ENCODE assay signal across 19 cellular contexts in the genomic region with DNA sequence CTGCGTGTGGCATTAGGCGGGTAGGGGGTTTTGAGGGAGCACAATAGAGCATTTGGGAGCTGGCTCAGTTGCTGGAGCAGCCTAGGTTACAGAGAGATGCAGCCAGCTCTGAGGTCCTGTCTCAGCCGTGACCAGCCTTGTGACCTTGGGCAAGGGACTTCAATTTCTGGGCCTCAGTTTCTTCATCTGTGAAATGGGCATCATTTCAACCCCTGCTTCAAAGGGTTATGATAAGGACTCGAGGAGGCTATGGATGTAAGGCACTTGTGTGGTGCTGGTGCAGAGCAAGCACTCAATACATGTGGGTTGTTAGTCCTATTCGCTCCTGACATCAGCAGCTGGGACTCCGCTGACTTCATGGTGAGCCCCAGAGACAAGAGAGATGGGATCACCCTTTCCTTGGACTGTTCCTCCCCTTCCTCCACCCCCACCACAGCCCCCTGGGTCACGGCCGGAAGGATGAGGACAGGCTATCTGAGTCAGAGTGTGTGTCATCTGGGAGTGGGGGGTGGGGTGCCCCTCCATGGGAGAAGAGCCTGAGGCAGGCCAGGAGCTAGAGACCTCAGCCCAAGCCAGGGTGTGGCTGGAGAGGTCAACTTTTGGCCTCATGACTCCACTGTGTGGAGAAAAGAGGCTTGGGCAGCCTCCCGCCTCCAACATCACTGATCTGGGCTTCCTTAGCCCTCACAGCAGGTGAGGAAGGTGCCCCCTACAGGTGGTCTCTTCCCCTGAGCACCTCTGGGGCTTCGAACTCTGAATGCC.
DNase-seq lines count a peak whose midpoint lies in the region; ATAC-seq, FAIRE-seq and TF ChIP-seq lines count a peak whose summit lies in the region.
"Had no signal": no experiment of that assay in that cellular context is flagged by ENCODE, and none has a peak within 500 bp of the region (broad histone marks: within the 10 kb centered on the region; RNA-seq: fewer than 3 reads in every experiment).

No MANE protein-coding gene starts in this region.

- no peak overlapping the region for H3K27ac ChIP-seq in A549
- H3K27ac ChIP-seq in A673 (ENCODE audit: low read depth, low read length, poor library complexity, severe bottlenecking): no peak overlapping the region
- H3K27ac ChIP-seq: neutrophil had no signal

- H3K9me3 ChIP-seq in A549 (no peaks in the 10 kb centered on the region), A673 (ENCODE audit: low read depth, low read length, poor library complexity, severe bottlenecking) (no peaks in the 10 kb centered on the region)
- H3K9me3 ChIP-seq: Caco-2, neutrophil had no signal

- ATAC-seq in A549 (peak; percentile 9 to 27; a peak in 2 of 6 replicates), HG02885 (IDR thresholded peaks at IDR 0.05; ENCODE audit: poor library complexity, unreplicated experiment) (no peak), HG03039 (IDR thresholded peaks at IDR 0.05; ENCODE audit: unreplicated experiment) (no peak)
- ATAC-seq: GM12878 had no signal

- no peak for TF ChIP-seq EP300 in A549 (IDR thresholded peaks at IDR 0.05)

- BruUV-seq in A673 (replicated peaks; lab: Mats Ljungman, UMichigan): no TSS peak

- TF ChIP-seq CTCF in A549 (IDR thresholded peaks at IDR 0.05) (no peak), GM12873 (IDR thresholded peaks at IDR 0.05; ENCODE audit: insufficient read depth, low read depth, low read length, missing control alignments) (peak; percentile 17), fibroblast of mammary gland (conservative IDR thresholded peaks at IDR 0.05; ENCODE audit: control insufficient read depth, insufficient read depth, low read depth, low read length) (peak; percentile 4), A673 (conservative IDR thresholded peaks at IDR 0.05; ENCODE audit: low read depth, low read length) (no peak)

- H3K4me1 ChIP-seq in A549 (no peaks in the 10 kb centered on the region; the same call in 2 of the 3 replicates), A673 (ENCODE audit: insufficient read depth, low read length, poor library complexity, severe bottlenecking) (no peaks in the 10 kb centered on the region)
- H3K4me1 ChIP-seq: Caco-2 had no signal

- POLR2A ChIA-PET in A549 (lab: Yijun Ruan, JAX): no interaction called here
- POLR2A ChIA-PET in A673 (lab: Charles Lee; ENCODE audit: low non-redundant PET): no interaction called here

- no peak for TF ChIP-seq RAD21 in A549 (conservative IDR thresholded peaks at IDR 0.05 in 1 of 2, IDR thresholded peaks at IDR 0.05 in 1 of 2)

- no peak for TF ChIP-seq POLR2A in A549 (IDR thresholded peaks at IDR 0.05; ENCODE audit: low read length)

- H3K36me3 ChIP-seq in A673 (ENCODE audit: insufficient read depth, low read length, poor library complexity, severe bottlenecking): no peaks in the 10 kb centered on the region
- H3K36me3 ChIP-seq: neutrophil had no signal

- whole genome bisulfite sequencing in A549 (ENCODE audit: missing lambda C conversion rate): 72% methylated on average over 7 of the region's 10 CpGs

- peaks cover 7% of the 10 kb centered on the region for H3K27me3 ChIP-seq in A673 (replicated peaks; ENCODE audit: insufficient read depth, low read depth, low read length, poor library complexity)

- FAIRE-seq in A549 (lab: Jason Lieb, UNC) (no peak), RCC 7860 (lab: Jason Lieb, UNC) (no peak)
- FAIRE-seq: colon, GM12878 had no signal

- H3K4me3 ChIP-seq in A549: no peak overlapping the region
- no peak overlapping the region for H3K4me3 ChIP-seq in fibroblast of mammary gland (ENCODE audit: control insufficient read depth, low read depth, low read length)
- H3K4me3 ChIP-seq in A673 (ENCODE audit: low read depth, low read length, poor library complexity, severe bottlenecking): no peak overlapping the region
- H3K4me3 ChIP-seq: GM12878, smooth muscle cell had no signal

- H3K4me2 ChIP-seq in A549: 0 out of 3 replicates have a peak overlapping the region, but pooled peaks have one; percentile 12
- H3K4me2 ChIP-seq: smooth muscle cell had no signal

- CTCF ChIA-PET in A549 (lab: Yijun Ruan, JAX) (no interaction called here), A673 (lab: Charles Lee) (no interaction called here)

- intact Hi-C loops in A673 (cut with micrococcal nuclease; ENCODE audit: unreplicated experiment): no loop called here

- peak; percentile 13 to 20 for DNase-seq in A549 (ENCODE audit: low read depth in 1 of 2, low spot score in 1 of 2)
- DNase-seq in RCC 7860 (ENCODE audit: low spot score): peak; percentile 24
- DNase-seq in fibroblast of mammary gland (ENCODE audit: low read depth): peak; percentile 77
- no peak for DNase-seq in A673 (ENCODE audit: low spot score)
- DNase-seq in medulla oblongata (ENCODE audit: extremely low spot score): no peak
- DNase-seq: activated CD4-positive, alpha-beta T cell treated with anti-CD3 and anti-CD28 coated beads, Interleukin-2, amount 10 ng/mL, durations not matched to agents 7 days and 5 days; activated T-cell treated with anti-CD3 and anti-CD28 coated beads, Interleukin-2, amount 50 U/mL, for 24 hours; Caco-2; KG1; NCI-H187; NCI-H524 treated with DMSO at 0.1 percent for 48 hours; RPMI8226 had no signal

TF ChIP-seq in A549, 52 proteins besides CTCF, POLR2A, EP300 and RAD21:
- no peak for TF ChIP-seq ZSCAN20 (CRISPR knock-in tag; IDR thresholded peaks at IDR 0.05)
- no peak for TF ChIP-seq FOSL2 (IDR thresholded peaks at IDR 0.05)
- peak; percentile 38 for TF ChIP-seq FOSL2 (CRISPR knock-in tag; IDR thresholded peaks at IDR 0.05)

Comparison
In these comparisons a context has a peak if more than half of its experiments do, and no peak if none do; other contexts are left out.
1. ATAC-seq: peak in A549 (2 of 2); none in HG02885 (single experiment) and HG03039 (single experiment).
2. DNase-seq: peak in A549 (2 of 2), RCC 7860 (single experiment) and fibroblast of mammary gland (single experiment); none in A673 (single experiment) and medulla oblongata (single experiment).
3. CTCF ChIP-seq: peak in GM12873 (single experiment) and fibroblast of mammary gland (single experiment); none in A549 (single experiment) and A673 (single experiment).